In genomic region chr3:158106773-158107461, GRCh38 we compare ENCODE assay signal across 8 cellular contexts. TPM values are rescaled to one million over a fixed set of nuclear protein-coding genes. Genes with fewer than 3 reads are reported as not detected.
DNase-seq lines count a peak whose midpoint lies in the region; ATAC-seq and TF ChIP-seq lines count a peak whose summit lies in the region.

No MANE protein-coding gene starts in this region.

- TF ChIP-seq CTCF in neural cell (IDR thresholded peaks at IDR 0.05; ENCODE audit: poor library complexity, severe bottlenecking): no peak
- TF ChIP-seq CTCF in foreskin keratinocyte (conservative IDR thresholded peaks at IDR 0.05): no peak

- TF ChIP-seq RAD21 in neural cell (conservative IDR thresholded peaks at IDR 0.05): no peak

- H3K27ac ChIP-seq in neural cell (ENCODE audit: low read length): no peak overlapping the region
- no peak overlapping the region for H3K27ac ChIP-seq in foreskin keratinocyte

- H3F3A ChIP-seq in neural cell (ENCODE audit: insufficient read depth, low read length, poor library complexity, severe bottlenecking): no peaks in the 10 kb centered on the region

- H3K4me1 ChIP-seq in adipocyte (ENCODE audit: control insufficient read depth, insufficient read depth, low read length): peaks cover 28% of the 10 kb centered on the region
- no peaks in the 10 kb centered on the region for H3K4me1 ChIP-seq in foreskin keratinocyte

- peak overlapping the region; percentile 85 for H3K9ac ChIP-seq in adipocyte (ENCODE audit: low read length)
- no peak overlapping the region for H3K9ac ChIP-seq in neural cell (ENCODE audit: low read length)

- peak overlapping the region; percentile 86 for H3K4me3 Mint-ChIP-seq in activated CD4-positive, alpha-beta T cell treated with anti-CD3 and anti-CD28 coated beads, Interleukin-2, amount 10 ng/mL, durations not matched to agents 24 days and 14 days

- peak overlapping the region; percentile 68 for H3K27ac Mint-ChIP-seq in activated CD4-positive, alpha-beta T cell treated with anti-CD3 and anti-CD28 coated beads, Interleukin-2, amount 10 ng/mL, durations not matched to agents 24 days and 14 days

- no peak overlapping the region for H3K4me2 ChIP-seq in neural cell (ENCODE audit: low read length)

- peaks cover 13% of the 10 kb centered on the region for H3K79me2 ChIP-seq in neural cell (replicated peaks; ENCODE audit: insufficient read depth, low read length)

- peaks cover 20% of the 10 kb centered on the region for H3K36me3 Mint-ChIP-seq in activated CD4-positive, alpha-beta T cell treated with anti-CD3 and anti-CD28 coated beads, Interleukin-2, amount 10 ng/mL, durations not matched to agents 24 days and 14 days (ENCODE audit: low read depth)

- peak overlapping the region; percentile 90 for H3K4me3 ChIP-seq in adipocyte (ENCODE audit: low read length)
- peak overlapping the region; percentile 38 for H3K4me3 ChIP-seq in neural cell (ENCODE audit: low read length)

- no peaks in the 10 kb centered on the region for H3K9me2 ChIP-seq in neural cell (ENCODE audit: insufficient read depth, low read length)

- no peaks in the 10 kb centered on the region for H3K27me3 ChIP-seq in adipocyte (replicated peaks; ENCODE audit: control insufficient read depth, insufficient read depth, low read length)
- peaks cover 77% of the 10 kb centered on the region for H3K27me3 ChIP-seq in neural cell (ENCODE audit: insufficient read depth, low read depth, low read length)
- peaks cover 75% of the 10 kb centered on the region for H3K27me3 ChIP-seq in foreskin keratinocyte

- no peak for TF ChIP-seq EP300 in neural cell (conservative IDR thresholded peaks at IDR 0.05; ENCODE audit: poor library complexity, severe bottlenecking)

- DNase-seq in activated CD4-positive, alpha-beta T cell treated with anti-CD3 and anti-CD28 coated beads, Interleukin-2, amount 10 ng/mL, durations not matched to agents 24 days and 14 days: peak; percentile 66
- no peak for DNase-seq in activated CD4-positive, alpha-beta T cell treated with anti-CD3 and anti-CD28 coated beads for 4 hours
- peak; percentile 59 for DNase-seq in NCI-H2029 treated with DMSO at 0.1 percent for 48 hours (lab: John Stamatoyannopoulos, UW)
- peak; percentile 61 for DNase-seq in adipocyte (ENCODE audit: low read depth)
- DNase-seq in foreskin keratinocyte: no peak

- peaks cover 52% of the 10 kb centered on the region for H3K4me1 Mint-ChIP-seq in activated CD4-positive, alpha-beta T cell treated with anti-CD3 and anti-CD28 coated beads, Interleukin-2, amount 10 ng/mL, durations not matched to agents 24 days and 14 days

- no peak for ATAC-seq in foreskin keratinocyte
- no peak for ATAC-seq in HG02678 (IDR thresholded peaks at IDR 0.05; ENCODE audit: unreplicated experiment)
- no peak for ATAC-seq in GM19328 (IDR thresholded peaks at IDR 0.05; ENCODE audit: unreplicated experiment)

- peaks cover 67% of the 10 kb centered on the region for H3K27me3 Mint-ChIP-seq in activated CD4-positive, alpha-beta T cell treated with anti-CD3 and anti-CD28 coated beads, Interleukin-2, amount 10 ng/mL, durations not matched to agents 24 days and 14 days

- H4K20me1 ChIP-seq in neural cell (ENCODE audit: insufficient read depth): no peaks in the 10 kb centered on the region

- H3K36me3 ChIP-seq in adipocyte (ENCODE audit: control insufficient read depth, insufficient read depth, low read length, severe bottlenecking) (no peaks in the 10 kb centered on the region), neural cell (ENCODE audit: insufficient read depth, low read length) (no peaks in the 10 kb centered on the region)

- no peaks in the 10 kb centered on the region for H3K9me3 ChIP-seq in adipocyte (ENCODE audit: control insufficient read depth, low read length)
- H3K9me3 ChIP-seq in neural cell (ENCODE audit: low read length): no peaks in the 10 kb centered on the region

- intact Hi-C loops in activated CD4-positive, alpha-beta T cell treated with anti-CD3 and anti-CD28 coated beads, Interleukin-2, amount 10 ng/mL, durations not matched to agents 24 days and 14 days (cut with micrococcal nuclease): loop anchor here (5.0 to 10.0 kb wide), 2 partner anchors 60 to 1658 kb away; no protein-coding TSS in a partner anchor

- H3K9me3 Mint-ChIP-seq in activated CD4-positive, alpha-beta T cell treated with anti-CD3 and anti-CD28 coated beads, Interleukin-2, amount 10 ng/mL, durations not matched to agents 24 days and 14 days: peaks cover 27% of the 10 kb centered on the region

- no peak overlapping the region for H2AFZ ChIP-seq in neural cell (ENCODE audit: low read depth, low read length)

TF ChIP-seq in neural cell, 6 proteins besides CTCF, POLR2A, EP300 and RAD21:
- TF ChIP-seq EZH2 (IDR thresholded peaks at IDR 0.05; ENCODE audit: borderline replicate concordance, insufficient read depth, low read length, poor library complexity, severe bottlenecking) (no peak), REST (IDR thresholded peaks at IDR 0.05; ENCODE audit: borderline replicate concordance) (no peak), POLR2AphosphoS5 (IDR thresholded peaks at IDR 0.05) (peak; percentile 42), MXI1 (conservative IDR thresholded peaks at IDR 0.05; ENCODE audit: poor library complexity, severe bottlenecking) (no peak)

RNA-seq across cellular contexts. Expression of gene SHOX2, which starts 0.7 kb away (rescaled TPM):
- total RNA-seq in activated CD4-positive, alpha-beta T cell treated with anti-CD3 and anti-CD28 coated beads, Interleukin-2, amount 10 ng/mL, durations not matched to agents 24 days and 14 days: not detected in 2 replicates
- polyA plus RNA-seq in neural cell (not detected in 2 replicates), foreskin keratinocyte (not detected in 2 replicates)
- not detected in 2 replicates for polyA minus RNA-seq in neural cell
- total RNA-seq in foreskin keratinocyte: not detected in 2 replicates

RNA-seq across cellular contexts. Expression of gene RSRC1, which starts 3.0 kb away (rescaled TPM):
- total RNA-seq in activated CD4-positive, alpha-beta T cell treated with anti-CD3 and anti-CD28 coated beads, Interleukin-2, amount 10 ng/mL, durations not matched to agents 24 days and 14 days: 41.7 and 44.6 TPM in 2 replicates
- polyA plus RNA-seq in neural cell (22.6 and 28.1 TPM in 2 replicates), foreskin keratinocyte (11.4 and 12.8 TPM in 2 replicates)
- polyA minus RNA-seq in neural cell: 57.5 and 69.6 TPM in 2 replicates
- 33.5 and 38.1 TPM in 2 replicates for total RNA-seq in foreskin keratinocyte

Comparison
In these comparisons a context has a peak if more than half of its experiments do, and no peak if none do; other contexts are left out.
1. DNase-seq: peak in activated CD4-positive, alpha-beta T cell treated with anti-CD3 and anti-CD28 coated beads, Interleukin-2, amount 10 ng/mL, durations not matched to agents 24 days and 14 days (single experiment), NCI-H2029 treated with DMSO at 0.1 percent for 48 hours (single experiment) and adipocyte (single experiment); none in activated CD4-positive, alpha-beta T cell treated with anti-CD3 and anti-CD28 coated beads for 4 hours (0 of 2) and foreskin keratinocyte (0 of 2).